Comparison of ENCODE assay signal across 9 cellular contexts in genomic region chr12:4809449-4810218, GRCh38.
DNase-seq lines count a peak whose midpoint lies in the region; ATAC-seq lines count a peak whose summit lies in the region.
"Had no signal": no experiment of that assay in that cellular context is flagged by ENCODE, and none has a peak within 500 bp of the region (broad histone marks: within the 10 kb centered on the region; RNA-seq: fewer than 3 reads in every experiment).

No MANE protein-coding gene starts in this region.

- intact Hi-C loops in left colon (cut with DNase I, micrococcal nuclease) = no loop called here

- H3K27me3 Mint-ChIP-seq in activated naive CD8-positive, alpha-beta T cell treated with anti-CD3 and anti-CD28 coated beads for 36 hours = peaks cover 66% of the 10 kb centered on the region
- peaks cover 76% of the 10 kb centered on the region for H3K27me3 Mint-ChIP-seq in stimulated activated naive CD8-positive, alpha-beta T cell treated with anti-CD3 and anti-CD28 coated beads, Interleukin-15, amount 100 ng/mL, for 72 hours

- H3K4me1 Mint-ChIP-seq in activated naive CD8-positive, alpha-beta T cell treated with anti-CD3 and anti-CD28 coated beads for 36 hours = peaks cover 23% of the 10 kb centered on the region
- peaks cover 49% of the 10 kb centered on the region for H3K4me1 Mint-ChIP-seq in stimulated activated naive CD8-positive, alpha-beta T cell treated with anti-CD3 and anti-CD28 coated beads, Interleukin-15, amount 100 ng/mL, for 72 hours

- peak; percentile 68 for DNase-seq in NCI-H2227 (lab: John Stamatoyannopoulos, UW; ENCODE audit: unreplicated experiment)
- no peak for DNase-seq in NCI-H2227 treated with DMSO at 0.1 percent for 48 hours (lab: John Stamatoyannopoulos, UW)
- DNase-seq in activated naive CD8-positive, alpha-beta T cell treated with anti-CD3 and anti-CD28 coated beads for 36 hours = no peak
- peak in 1 of 2 donors; percentile 12 for DNase-seq in left colon
- peak in 1 of 2 donors; percentile 25 for DNase-seq in stimulated activated naive CD8-positive, alpha-beta T cell treated with anti-CD3 and anti-CD28 coated beads, Interleukin-15, amount 100 ng/mL, for 72 hours
- DNase-seq in NCI-H524 treated with DMSO at 0.1 percent for 48 hours (lab: John Stamatoyannopoulos, UW) = no peak
- no peak for DNase-seq in UCSD-AML1 (lab: John Stamatoyannopoulos, UW; ENCODE audit: unreplicated experiment)
- DNase-seq: foreskin keratinocyte had no signal

- no peak overlapping the region for H3K27ac Mint-ChIP-seq in activated naive CD8-positive, alpha-beta T cell treated with anti-CD3 and anti-CD28 coated beads for 36 hours
- H3K27ac Mint-ChIP-seq in stimulated activated naive CD8-positive, alpha-beta T cell treated with anti-CD3 and anti-CD28 coated beads, Interleukin-15, amount 100 ng/mL, for 72 hours = no peak overlapping the region

- no peaks in the 10 kb centered on the region for H3K9me3 Mint-ChIP-seq in activated naive CD8-positive, alpha-beta T cell treated with anti-CD3 and anti-CD28 coated beads for 36 hours
- no peaks in the 10 kb centered on the region for H3K9me3 Mint-ChIP-seq in stimulated activated naive CD8-positive, alpha-beta T cell treated with anti-CD3 and anti-CD28 coated beads, Interleukin-15, amount 100 ng/mL, for 72 hours

- ATAC-seq in left colon = peak; percentile 13
- ATAC-seq in stimulated activated naive CD8-positive, alpha-beta T cell treated with anti-CD3 and anti-CD28 coated beads, Interleukin-15, amount 100 ng/mL, for 72 hours = peak; percentile 22
- ATAC-seq in activated CD4-positive, CD25-positive, alpha-beta regulatory T cell treated with anti-CD3 and anti-CD28 coated beads, Interleukin-2, amount 50 U/mL, for 24 hours = no peak

- no peaks in the 10 kb centered on the region for H3K36me3 Mint-ChIP-seq in activated naive CD8-positive, alpha-beta T cell treated with anti-CD3 and anti-CD28 coated beads for 36 hours

- peak overlapping the region; percentile 48 for H3K4me3 Mint-ChIP-seq in activated naive CD8-positive, alpha-beta T cell treated with anti-CD3 and anti-CD28 coated beads for 36 hours
- H3K4me3 Mint-ChIP-seq in stimulated activated naive CD8-positive, alpha-beta T cell treated with anti-CD3 and anti-CD28 coated beads, Interleukin-15, amount 100 ng/mL, for 72 hours = peak overlapping the region; percentile 68 to 79

Comparison
In these comparisons a context has a peak if more than half of its experiments do, and no peak if none do; other contexts are left out.
1. ATAC-seq: peak in left colon (single experiment) and stimulated activated naive CD8-positive, alpha-beta T cell treated with anti-CD3 and anti-CD28 coated beads, Interleukin-15, amount 100 ng/mL, for 72 hours (single experiment); none in activated CD4-positive, CD25-positive, alpha-beta regulatory T cell treated with anti-CD3 and anti-CD28 coated beads, Interleukin-2, amount 50 U/mL, for 24 hours (0 of 2).